10 cellular contexts compared by ENCODE assay signal in the genomic region with DNA sequence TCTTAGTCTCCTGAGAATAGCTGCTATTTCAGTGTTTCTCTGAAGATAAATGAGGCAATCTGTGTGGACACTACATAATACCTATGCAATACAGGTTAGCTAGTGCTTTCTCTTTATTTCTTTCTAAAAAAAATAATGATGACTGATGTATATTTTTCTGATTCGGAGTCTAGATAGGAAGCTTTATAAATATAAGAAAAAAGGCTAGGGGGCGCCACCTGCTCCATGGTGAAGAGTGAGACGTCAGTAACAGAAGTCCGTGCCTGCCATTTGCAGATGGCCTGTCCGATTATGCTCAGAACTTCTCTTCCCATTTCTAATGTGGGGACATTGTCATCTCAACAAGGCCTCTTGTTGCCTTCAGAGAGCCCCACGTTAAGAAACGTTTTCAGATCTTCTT. TPM values are rescaled to one million over a fixed set of nuclear protein-coding genes. Genes with fewer than 3 reads are reported as not detected.
DNase-seq lines count a peak whose midpoint lies in the region; ATAC-seq and TF ChIP-seq lines count a peak whose summit lies in the region.
"Had no signal": no experiment of that assay in that cellular context is flagged by ENCODE, and none has a peak within 500 bp of the region (broad histone marks: within the 10 kb centered on the region; RNA-seq: fewer than 3 reads in every experiment).

No MANE protein-coding gene starts in this region.

- no peak overlapping the region for H3K4me3 ChIP-seq in MM.1S (ENCODE audit: low read length)

- H3K27me3 Mint-ChIP-seq in activated T-cell treated with anti-CD3 and anti-CD28 coated beads, Interleukin-2, amount 50 U/mL, for 72 hours (ENCODE audit: low read depth), result no peaks in the 10 kb centered on the region
- H3K27me3 Mint-ChIP-seq in activated T-cell treated with anti-CD3 and anti-CD28 coated beads, Interleukin-2, amount 50 U/mL, for 24 hours, result no peaks in the 10 kb centered on the region
- H3K27me3 Mint-ChIP-seq in brain (peaks cover 4% of the 10 kb centered on the region), natural killer cell (ENCODE audit: low read depth in 2 of 2) (no peaks in the 10 kb centered on the region)
- H3K27me3 Mint-ChIP-seq: central memory CD8-positive, alpha-beta T cell had no signal

- no peaks in the 10 kb centered on the region for H3K9me3 ChIP-seq in MM.1S (replicated peaks; ENCODE audit: insufficient read depth, low read length)

- peaks cover 0 to 5% of the 10 kb centered on the region in 2 donors for H3K36me3 Mint-ChIP-seq in activated T-cell treated with anti-CD3 and anti-CD28 coated beads, Interleukin-2, amount 50 U/mL, for 72 hours (ENCODE audit: insufficient read depth in 2 of 2)
- H3K36me3 Mint-ChIP-seq in activated T-cell treated with anti-CD3 and anti-CD28 coated beads, Interleukin-2, amount 50 U/mL, for 24 hours (ENCODE audit: low read depth), result peaks cover 36% of the 10 kb centered on the region
- H3K36me3 Mint-ChIP-seq in brain (peaks cover 13% of the 10 kb centered on the region), natural killer cell (peaks cover 9% of the 10 kb centered on the region)

- no peak overlapping the region for H2AFZ ChIP-seq in MM.1S (ENCODE audit: low read length)

- no peaks in the 10 kb centered on the region for H3K4me1 ChIP-seq in MM.1S (ENCODE audit: low read length)

- no peaks in the 10 kb centered on the region for H3K4me1 Mint-ChIP-seq in activated T-cell treated with anti-CD3 and anti-CD28 coated beads, Interleukin-2, amount 50 U/mL, for 72 hours (ENCODE audit: low read depth)
- no peaks in the 10 kb centered on the region for H3K4me1 Mint-ChIP-seq in activated T-cell treated with anti-CD3 and anti-CD28 coated beads, Interleukin-2, amount 50 U/mL, for 24 hours (ENCODE audit: low read depth)
- peaks cover 21% of the 10 kb centered on the region for H3K4me1 Mint-ChIP-seq in brain
- peaks cover 4 to 5% of the 10 kb centered on the region in 2 donors for H3K4me1 Mint-ChIP-seq in natural killer cell
- H3K4me1 Mint-ChIP-seq: central memory CD8-positive, alpha-beta T cell had no signal

- intact Hi-C loops in posterior vena cava (cut with DNase I) (no loop called here), natural killer cell (cut with micrococcal nuclease) (no loop called here)

- no peaks in the 10 kb centered on the region for H3K27me3 ChIP-seq in MM.1S (replicated peaks; ENCODE audit: insufficient read depth, low read length)

- H3K27ac Mint-ChIP-seq in activated T-cell treated with anti-CD3 and anti-CD28 coated beads, Interleukin-2, amount 50 U/mL, for 72 hours, result no peak overlapping the region
- H3K27ac Mint-ChIP-seq in activated T-cell treated with anti-CD3 and anti-CD28 coated beads, Interleukin-2, amount 50 U/mL, for 24 hours, result no peak overlapping the region
- peak overlapping the region in 1 of 5 experiments; percentile 26 for H3K27ac Mint-ChIP-seq in brain
- no peak overlapping the region for H3K27ac Mint-ChIP-seq in natural killer cell

- no peaks in the 10 kb centered on the region for H3K9me3 Mint-ChIP-seq in activated T-cell treated with anti-CD3 and anti-CD28 coated beads, Interleukin-2, amount 50 U/mL, for 72 hours
- H3K9me3 Mint-ChIP-seq in activated T-cell treated with anti-CD3 and anti-CD28 coated beads, Interleukin-2, amount 50 U/mL, for 24 hours, result no peaks in the 10 kb centered on the region
- H3K9me3 Mint-ChIP-seq in brain, result no peaks in the 10 kb centered on the region
- no peaks in the 10 kb centered on the region for H3K9me3 Mint-ChIP-seq in natural killer cell
- H3K9me3 Mint-ChIP-seq: central memory CD8-positive, alpha-beta T cell had no signal

- H3K9me2 ChIP-seq in MM.1S (replicated peaks; ENCODE audit: insufficient read depth, low read length), result no peaks in the 10 kb centered on the region

- H3K79me2 ChIP-seq in MM.1S (ENCODE audit: low read length), result no peaks in the 10 kb centered on the region

- H3K27ac ChIP-seq in MM.1S (ENCODE audit: low read length), result no peak overlapping the region

- no peak overlapping the region for H3K4me3 Mint-ChIP-seq in activated T-cell treated with anti-CD3 and anti-CD28 coated beads, Interleukin-2, amount 50 U/mL, for 72 hours
- no peak overlapping the region for H3K4me3 Mint-ChIP-seq in activated T-cell treated with anti-CD3 and anti-CD28 coated beads, Interleukin-2, amount 50 U/mL, for 24 hours
- H3K4me3 Mint-ChIP-seq in brain (no peak overlapping the region), natural killer cell (no peak overlapping the region)
- H3K4me3 Mint-ChIP-seq: central memory CD8-positive, alpha-beta T cell had no signal

- no peak overlapping the region for H3K4me2 ChIP-seq in MM.1S (ENCODE audit: low read depth, low read length)

- H3F3A ChIP-seq in MM.1S (ENCODE audit: insufficient read depth, low read length), result no peaks in the 10 kb centered on the region

- H3K9ac ChIP-seq in MM.1S (ENCODE audit: low read length), result no peak overlapping the region

- no peaks in the 10 kb centered on the region for H3K36me3 ChIP-seq in MM.1S (replicated peaks; ENCODE audit: insufficient read depth, low read length)

- peak; percentile 22 to 29 for DNase-seq in activated T-cell treated with anti-CD3 and anti-CD28 coated beads, Interleukin-2, amount 50 U/mL, for 72 hours
- DNase-seq in activated T-cell treated with anti-CD3 and anti-CD28 coated beads, Interleukin-2, amount 50 U/mL, for 24 hours, result no peak
- DNase-seq in MM.1S (no peak), posterior vena cava (ENCODE audit: low spot score) (peak; percentile 51), natural killer cell (no peak)
- DNase-seq: NCI-H1436 had no signal

- TF ChIP-seq CTCF in MM.1S (IDR thresholded peaks at IDR 0.05; ENCODE audit: low read length), result peak; percentile 36
- peak; percentile 26 to 62 for TF ChIP-seq CTCF in brain (conservative IDR thresholded peaks at IDR 0.05)
- TF ChIP-seq CTCF in natural killer cell (IDR thresholded peaks at IDR 0.05), result no peak

- H4K20me1 ChIP-seq in MM.1S (ENCODE audit: insufficient read depth, low read length), result no peaks in the 10 kb centered on the region

- ATAC-seq in activated T-cell treated with anti-CD3 and anti-CD28 coated beads, Interleukin-2, amount 50 U/mL, for 72 hours (replicated peaks in 1 of 2), result no peak
- ATAC-seq in natural killer cell (no peak), HG02759 (IDR thresholded peaks at IDR 0.05; ENCODE audit: unreplicated experiment) (no peak), HG02970 (IDR thresholded peaks at IDR 0.05; ENCODE audit: low FRiP score, unreplicated experiment) (no peak)

RNA-seq across cellular contexts. Expression of a gene that starts 26.4 kb away (rescaled TPM):
- total RNA-seq in activated T-cell treated with anti-CD3 and anti-CD28 coated beads, Interleukin-2, amount 50 U/mL, for 72 hours, result 10 to 100 TPM; 35.9 to 44.9 TPM
- 58.6 TPM for polyA plus RNA-seq in brain (ENCODE audit: insufficient read depth, low read depth, low replicate concordance)
- total RNA-seq in posterior vena cava (100 to 1,000 TPM in 1 of 2 donors, 10 to 100 TPM in 1; 80.3 to 104 TPM), natural killer cell (10 to 100 TPM; 31.0 to 42.7 (median 38.2) TPM)

RNA-seq across cellular contexts. Expression of a gene that starts 49.0 kb away (rescaled TPM):
- total RNA-seq in activated T-cell treated with anti-CD3 and anti-CD28 coated beads, Interleukin-2, amount 50 U/mL, for 72 hours, result not detected
- 0.19 TPM for polyA plus RNA-seq in brain (ENCODE audit: insufficient read depth, low read depth, low replicate concordance)
- total RNA-seq in posterior vena cava (not detected), natural killer cell (under 1 TPM in 1 of 3 donors, not detected in 2; 0.08 TPM)

Comparison
In these comparisons a context has a peak if more than half of its experiments do, and no peak if none do; other contexts are left out.
1. DNase-seq: peak in activated T-cell treated with anti-CD3 and anti-CD28 coated beads, Interleukin-2, amount 50 U/mL, for 72 hours (2 of 2) and posterior vena cava (single experiment); none in activated T-cell treated with anti-CD3 and anti-CD28 coated beads, Interleukin-2, amount 50 U/mL, for 24 hours (single experiment), MM.1S (single experiment) and natural killer cell (single experiment).